8 cellular contexts compared by ENCODE assay signal in the genomic region with DNA sequence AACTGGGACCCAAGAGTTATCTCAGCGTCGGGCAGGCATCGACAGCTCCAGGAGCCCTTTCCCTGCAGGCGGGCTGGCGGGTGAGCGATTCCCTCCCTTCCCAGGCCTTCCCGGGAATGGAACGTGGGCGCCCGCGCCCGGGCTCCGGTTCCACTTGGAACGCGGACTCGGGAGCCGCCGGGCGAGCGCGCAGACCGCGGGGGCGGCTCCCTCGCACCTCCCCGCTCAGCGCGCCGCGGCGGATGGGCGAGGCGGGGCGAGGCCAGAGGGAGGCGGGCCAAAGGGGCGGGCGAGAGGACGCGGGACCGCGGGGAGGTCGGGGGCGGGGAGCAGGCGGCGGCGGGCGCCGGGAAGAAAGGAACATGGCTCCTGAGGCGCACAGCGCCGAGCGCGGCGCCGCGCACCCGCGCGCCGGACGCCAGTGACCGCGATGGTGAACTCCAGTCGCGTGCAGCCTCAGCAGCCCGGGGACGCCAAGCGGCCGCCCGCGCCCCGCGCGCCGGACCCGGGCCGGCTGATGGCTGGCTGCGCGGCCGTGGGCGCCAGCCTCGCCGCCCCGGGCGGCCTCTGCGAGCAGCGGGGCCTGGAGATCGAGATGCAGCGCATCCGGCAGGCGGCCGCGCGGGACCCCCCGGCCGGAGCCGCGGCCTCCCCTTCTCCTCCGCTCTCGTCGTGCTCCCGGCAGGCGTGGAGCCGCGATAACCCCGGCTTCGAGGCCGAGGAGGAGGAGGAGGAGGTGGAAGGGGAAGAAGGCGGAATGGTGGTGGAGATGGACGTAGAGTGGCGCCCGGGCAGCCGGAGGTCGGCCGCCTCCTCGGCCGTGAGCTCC. TPM values are rescaled to one million over a fixed set of nuclear protein-coding genes. Genes with fewer than 3 reads are reported as not detected.
DNase-seq lines count a peak whose midpoint lies in the region; ATAC-seq, FAIRE-seq and TF ChIP-seq lines count a peak whose summit lies in the region.

TSS of gene PKD2 (plus strand) at position 332 of the 829 bp plus-strand sequence. CDS start at position 431, 99 bp downstream.

- H4K20me1 ChIP-seq in neural progenitor cell (ENCODE audit: low read depth): peaks cover 43% of the 10 kb centered on the region

- H3K9ac ChIP-seq in neural progenitor cell: peak within 1 kb of the TSS; percentile 60

- H3K36me3 Mint-ChIP-seq in neural progenitor cell: peaks cover 5% of the 10 kb centered on the region

- peak within 1 kb of the TSS; percentile 91 for H2AFZ ChIP-seq in neural progenitor cell (replicated peaks)

- H3K27ac Mint-ChIP-seq in neural progenitor cell: peak within 1 kb of the TSS; percentile 92

- peaks cover 10% of the 10 kb centered on the region for H3F3A ChIP-seq in neural progenitor cell (ENCODE audit: low read depth)

- H3K4me3 Mint-ChIP-seq in neural progenitor cell: peak within 1 kb of the TSS; percentile 98

- H3K27me3 ChIP-seq in neural progenitor cell: peaks cover 22% of the 10 kb centered on the region

- ATAC-seq in GM21367 (IDR thresholded peaks at IDR 0.05; ENCODE audit: unreplicated experiment): peak; percentile 81

- peaks cover 48% of the 10 kb centered on the region for H3K79me2 ChIP-seq in neural progenitor cell (ENCODE audit: low read depth)

- peak; percentile 90 for FAIRE-seq in HTR-8/SVneo (lab: Jason Lieb, UNC)

- H3K36me3 ChIP-seq in neural progenitor cell: no peaks in the 10 kb centered on the region

- peaks cover 2% of the 10 kb centered on the region for H3K9me3 Mint-ChIP-seq in neural progenitor cell

- no peaks in the 10 kb centered on the region for H3K9me3 ChIP-seq in neural progenitor cell (ENCODE audit: low read depth)

- DNase-seq in DMS153 (lab: John Stamatoyannopoulos, UW) (peak; percentile 35), HTR-8/SVneo (ENCODE audit: insufficient read length, low spot score) (peak; percentile 49), activated gamma-delta T cell (lab: John Stamatoyannopoulos, UW) (peak; percentile 56), foreskin fibroblast (peak; percentile 82 to 95), neural progenitor cell (ENCODE audit: low spot score) (peak; percentile 90), stromal cell of bone marrow (ENCODE audit: low read depth) (peak; percentile 65)

- H3K4me1 ChIP-seq in neural progenitor cell: peaks cover 28% of the 10 kb centered on the region

- TF ChIP-seq CTCF in foreskin fibroblast (IDR thresholded peaks at IDR 0.05; ENCODE audit: low read depth, low read length): no peak
- TF ChIP-seq CTCF in neural progenitor cell (IDR thresholded peaks at IDR 0.05): no peak

- H3K27ac ChIP-seq in neural progenitor cell: no peak within 1 kb of the TSS

- peaks cover 10% of the 10 kb centered on the region for H3K27me3 Mint-ChIP-seq in neural progenitor cell (ENCODE audit: insufficient read depth, low read depth)

- peaks cover 38% of the 10 kb centered on the region for H3K4me1 Mint-ChIP-seq in neural progenitor cell

- H3K4me3 ChIP-seq in foreskin fibroblast (ENCODE audit: low read depth in 1 of 2, low read length in 2 of 2) (peak within 1 kb of the TSS; percentile 72 to 76), neural progenitor cell (peak within 1 kb of the TSS; percentile 65)

- TF ChIP-seq POLR2A in Raji (IDR thresholded peaks at IDR 0.05; ENCODE audit: insufficient read depth, low read depth, low read length): peak; percentile 83

- peak within 1 kb of the TSS; percentile 92 for H3K4me2 ChIP-seq in neural progenitor cell

RNA-seq across cellular contexts. Expression of gene PKD2, which starts in this region (rescaled TPM):
- 36.0 and 40.4 TPM in 2 replicates for total RNA-seq in neural progenitor cell (ENCODE audit: low replicate concordance)

Comparison
In these comparisons a context has a peak if more than half of its experiments do, and no peak if none do; other contexts are left out.
1. DNase-seq: peak in every context shown above with its lines; median percentile 90 in neural progenitor cell; 88 in foreskin fibroblast; 65 in stromal cell of bone marrow; 56 in activated gamma-delta T cell; 49 in HTR-8/SVneo; 35 in DMS153.